ENCODE assay signal across 9 cellular contexts in genomic region chr19:49086296-49086695, GRCh38. TPM values are rescaled to one million over a fixed set of nuclear protein-coding genes. Genes with fewer than 3 reads are reported as not detected.
A peak's percentile ranks its signal among the peaks of the same experiment; 100 is the strongest.
DNase-seq lines count a peak whose midpoint lies in the region; ATAC-seq and TF ChIP-seq lines count a peak whose summit lies in the region.
"Had no signal": no experiment of that assay in that cellular context is flagged by ENCODE, and none has a peak within 500 bp of the region (broad histone marks: within the 10 kb centered on the region; RNA-seq: fewer than 3 reads in every experiment).

No MANE protein-coding gene starts in this region.

- H2AFZ ChIP-seq in trophoblast cell (ENCODE audit: insufficient read depth, low read length, poor library complexity): no peak overlapping the region

- H3K36me3 Mint-ChIP-seq in Caco-2 (ENCODE audit: insufficient read depth, unreplicated experiment): peaks cover 65% of the 10 kb centered on the region

- H3K27ac ChIP-seq in Peyer's patch (peak overlapping the region in 1 of 4 donors; percentile 82), esophagus squamous epithelium (peak overlapping the region in 3 of 4 donors; percentile 89 to 94 (median 93)), trophoblast cell (ENCODE audit: low read depth, low read length) (no peak overlapping the region)

- BruUV-seq in Caco-2 (replicated peaks; lab: Mats Ljungman, UMichigan): no TSS peak

- no peak overlapping the region for H2BK5ac ChIP-seq in trophoblast cell (ENCODE audit: low read depth, low read length, poor library complexity)

- H3K18ac ChIP-seq in trophoblast cell (ENCODE audit: low read length): no peak overlapping the region

- no peak for TF ChIP-seq POLR2A in Peyer's patch (IDR thresholded peaks at IDR 0.05)
- TF ChIP-seq POLR2A in esophagus squamous epithelium (IDR thresholded peaks at IDR 0.05): no peak

- intact Hi-C loops in Caco-2 (cut with micrococcal nuclease; ENCODE audit: unreplicated experiment) (no loop called here), esophagus squamous epithelium (cut with DNase I) (no loop called here)

- H3K27me3 ChIP-seq in Caco-2 (replicated peaks; ENCODE audit: control insufficient read depth, insufficient read depth, low read length): no peaks in the 10 kb centered on the region
- H3K27me3 ChIP-seq in Peyer's patch: no peaks in the 10 kb centered on the region
- H3K27me3 ChIP-seq in esophagus squamous epithelium: no peaks in the 10 kb centered on the region
- H3K27me3 ChIP-seq in trophoblast cell (ENCODE audit: insufficient read depth, low read length): peaks cover 2% of the 10 kb centered on the region

- H3K9me3 ChIP-seq in Caco-2: no peaks in the 10 kb centered on the region
- H3K9me3 ChIP-seq in Peyer's patch: no peaks in the 10 kb centered on the region
- H3K9me3 ChIP-seq in esophagus squamous epithelium: no peaks in the 10 kb centered on the region
- no peaks in the 10 kb centered on the region for H3K9me3 ChIP-seq in trophoblast cell (ENCODE audit: insufficient read depth, low read depth, low read length)

- peak overlapping the region; percentile 71 for H3K4me3 ChIP-seq in Caco-2 (ENCODE audit: low read depth, low read length)
- peak overlapping the region; percentile 82 to 96 (median 91) for H3K4me3 ChIP-seq in Peyer's patch
- peak overlapping the region; percentile 86 to 93 (median 92) for H3K4me3 ChIP-seq in esophagus squamous epithelium
- peak overlapping the region; percentile 98 for H3K4me3 ChIP-seq in trophoblast cell (ENCODE audit: low read depth, low read length)

- DNase-seq in Caco-2 (no peak), Peyer's patch (no peak), esophagus squamous epithelium (lab: John Stamatoyannopoulos, UW) (no peak), trophoblast cell (no peak), SHP77 (lab: John Stamatoyannopoulos, UW) (no peak), amniotic stem cell (lab: John Stamatoyannopoulos, UW) (no peak), inferior parietal cortex (ENCODE audit: extremely low spot score) (no peak)
- DNase-seq: NCI-H510A treated with DMSO at 0.1 percent for 48 hours had no signal

- H3K4me3 Mint-ChIP-seq in Caco-2 (ENCODE audit: unreplicated experiment): peak overlapping the region; percentile 92

- no peaks in the 10 kb centered on the region for H3K9me3 Mint-ChIP-seq in Caco-2 (ENCODE audit: unreplicated experiment)

- H3K4me1 ChIP-seq in Caco-2: 0 out of 2 replicates have a peak, but pooled peaks cover 7% of the 10 kb centered on the region
- peaks cover 0 to 29% (median 5%) of the 10 kb centered on the region in 4 donors for H3K4me1 ChIP-seq in Peyer's patch
- peaks cover 12 to 43% (median 25%) of the 10 kb centered on the region in 3 donors for H3K4me1 ChIP-seq in esophagus squamous epithelium
- H3K4me1 ChIP-seq in trophoblast cell (ENCODE audit: control insufficient read depth in 1 of 2, insufficient read depth in 2 of 2, low read length in 2 of 2): peaks cover 6 to 8% of the 10 kb centered on the region in 2 experiments

- peaks cover 8% of the 10 kb centered on the region for H3K79me1 ChIP-seq in trophoblast cell (ENCODE audit: low read length)

- peak overlapping the region; percentile 95 for H3K4ac ChIP-seq in trophoblast cell (ENCODE audit: low read depth, low read length)

- H2BK12ac ChIP-seq in trophoblast cell (ENCODE audit: low read length): no peak overlapping the region

- H3K4me2 ChIP-seq in trophoblast cell (ENCODE audit: low read length): peak overlapping the region; percentile 87

- H3K36me3 ChIP-seq in Caco-2 (ENCODE audit: control insufficient read depth, insufficient read depth, low read length) (no peaks in the 10 kb centered on the region), Peyer's patch (peaks cover 0 to 22% (median 0%) of the 10 kb centered on the region in 3 donors), esophagus squamous epithelium (peaks cover 14 to 47% (median 29%) of the 10 kb centered on the region in 3 donors), trophoblast cell (ENCODE audit: control insufficient read depth in 1 of 2, insufficient read depth in 2 of 2, low read length in 2 of 2) (peaks cover 36 to 39% of the 10 kb centered on the region in 2 experiments)

- H3K4me1 Mint-ChIP-seq in Caco-2 (ENCODE audit: low read depth, unreplicated experiment): peaks cover 17% of the 10 kb centered on the region

- TF ChIP-seq CTCF in Caco-2 (IDR thresholded peaks at IDR 0.05; ENCODE audit: insufficient read depth in 1 of 2, low read depth in 1 of 2, low read length in 1 of 2, severe bottlenecking in 1 of 2, unreplicated experiment in 1 of 2) (no peak), Peyer's patch (IDR thresholded peaks at IDR 0.05) (no peak), esophagus squamous epithelium (IDR thresholded peaks at IDR 0.05) (no peak)

- H3K27ac Mint-ChIP-seq in Caco-2 (ENCODE audit: unreplicated experiment): peak overlapping the region; percentile 78

- H3K23ac ChIP-seq in trophoblast cell (ENCODE audit: low read length): no peak overlapping the region

- ATAC-seq in GM19328 (IDR thresholded peaks at IDR 0.05; ENCODE audit: unreplicated experiment): no peak

- peak overlapping the region; percentile 50 for H2BK120ac ChIP-seq in trophoblast cell (ENCODE audit: insufficient read depth, low read length, poor library complexity)

- H4K8ac ChIP-seq in trophoblast cell (ENCODE audit: low read depth, low read length): no peak overlapping the region

- H4K91ac ChIP-seq in trophoblast cell (ENCODE audit: low read depth, low read length): no peak overlapping the region

- CTCF ChIA-PET in Caco-2 (lab: Charles Lee): no interaction called here

- peak overlapping the region; percentile 100 for H3K9ac ChIP-seq in trophoblast cell (ENCODE audit: low read length)

- POLR2A ChIA-PET in Caco-2 (lab: Charles Lee): no interaction called here

- H2AK5ac ChIP-seq in trophoblast cell (ENCODE audit: low read length): no peak overlapping the region

- no peaks in the 10 kb centered on the region for H3K27me3 Mint-ChIP-seq in Caco-2 (ENCODE audit: insufficient read depth, unreplicated experiment)

- peaks cover 19% of the 10 kb centered on the region for H3K79me2 ChIP-seq in trophoblast cell (ENCODE audit: control insufficient read depth, insufficient read depth, low read length, poor library complexity)

- H4K12ac ChIP-seq in trophoblast cell (ENCODE audit: low read depth, low read length): no peak overlapping the region

- no peak overlapping the region for H3K14ac ChIP-seq in trophoblast cell (ENCODE audit: low read length)

- 26 to 33% methylated on average over 11 of the region's 11 CpGs for WGBS in esophagus squamous epithelium, 2 donors
- no CpG with 5 or more reads among the region's 11 CpGs for WGBS in trophoblast cell (ENCODE audit: extremely low coverage, insufficient coverage, insufficient read length)

RNA-seq across cellular contexts. Expression of gene SNRNP70, which starts 1.0 kb away (rescaled TPM):
- total RNA-seq in Caco-2 (2022): 251 and 259 TPM in 2 replicates
- 100 to 1,000 TPM; 240 to 520 (median 395) TPM for total RNA-seq in Peyer's patch
- total RNA-seq in esophagus squamous epithelium: 100 to 1,000 TPM in 3 of 4 donors, 10 to 100 TPM in 1; 78.7 to 241 (median 168) TPM
- 265 and 271 TPM in 2 replicates for polyA plus RNA-seq in trophoblast cell (2013)

RNA-seq across cellular contexts. Expression of gene KCNA7, which starts 13.8 kb away (rescaled TPM):
- 1.1 and 1.2 TPM in 2 replicates for total RNA-seq in Caco-2 (2022)
- total RNA-seq in Peyer's patch: not detected
- total RNA-seq in esophagus squamous epithelium: not detected
- 0.01 TPM in 2 replicates for polyA plus RNA-seq in trophoblast cell (2013)

RNA-seq across cellular contexts. Expression of gene NTF4, which starts 21.7 kb away (rescaled TPM):
- total RNA-seq in Caco-2 (2022) (9.1 and 10.2 TPM in 2 replicates), Peyer's patch (not detected), esophagus squamous epithelium (1 to 10 TPM; 1.2 to 5.3 (median 2.0) TPM)
- polyA plus RNA-seq in trophoblast cell (2013): 7.8 and 8.7 TPM in 2 replicates

RNA-seq across cellular contexts. Expression of gene LIN7B, which starts 27.9 kb away (rescaled TPM):
- total RNA-seq in Caco-2 (2022) (11.8 and 12.7 TPM in 2 replicates), Peyer's patch (10 to 100 TPM in 3 of 4 donors, not detected in 1; 13.5 to 29.4 (median 18.0) TPM), esophagus squamous epithelium (10 to 100 TPM in 2 of 4 donors, 1 to 10 TPM in 2; 5.7 to 14.1 (median 10.1) TPM)
- 5.3 and 5.4 TPM in 2 replicates for polyA plus RNA-seq in trophoblast cell (2013)

RNA-seq across cellular contexts. Expression of gene CGB7, which starts 28.7 kb away (rescaled TPM):
- total RNA-seq in Caco-2 (2022) (2.2 and 3.0 TPM in 2 replicates), Peyer's patch (not detected), esophagus squamous epithelium (1 to 10 TPM in 2 of 4 donors, under 1 TPM in 1, not detected in 1; 0.22 to 4.4 (median 1.7) TPM)
- 11.9 and 12.3 TPM in 2 replicates for polyA plus RNA-seq in trophoblast cell (2013)
